17 cellular contexts compared by ENCODE assay signal in the genomic region with DNA sequence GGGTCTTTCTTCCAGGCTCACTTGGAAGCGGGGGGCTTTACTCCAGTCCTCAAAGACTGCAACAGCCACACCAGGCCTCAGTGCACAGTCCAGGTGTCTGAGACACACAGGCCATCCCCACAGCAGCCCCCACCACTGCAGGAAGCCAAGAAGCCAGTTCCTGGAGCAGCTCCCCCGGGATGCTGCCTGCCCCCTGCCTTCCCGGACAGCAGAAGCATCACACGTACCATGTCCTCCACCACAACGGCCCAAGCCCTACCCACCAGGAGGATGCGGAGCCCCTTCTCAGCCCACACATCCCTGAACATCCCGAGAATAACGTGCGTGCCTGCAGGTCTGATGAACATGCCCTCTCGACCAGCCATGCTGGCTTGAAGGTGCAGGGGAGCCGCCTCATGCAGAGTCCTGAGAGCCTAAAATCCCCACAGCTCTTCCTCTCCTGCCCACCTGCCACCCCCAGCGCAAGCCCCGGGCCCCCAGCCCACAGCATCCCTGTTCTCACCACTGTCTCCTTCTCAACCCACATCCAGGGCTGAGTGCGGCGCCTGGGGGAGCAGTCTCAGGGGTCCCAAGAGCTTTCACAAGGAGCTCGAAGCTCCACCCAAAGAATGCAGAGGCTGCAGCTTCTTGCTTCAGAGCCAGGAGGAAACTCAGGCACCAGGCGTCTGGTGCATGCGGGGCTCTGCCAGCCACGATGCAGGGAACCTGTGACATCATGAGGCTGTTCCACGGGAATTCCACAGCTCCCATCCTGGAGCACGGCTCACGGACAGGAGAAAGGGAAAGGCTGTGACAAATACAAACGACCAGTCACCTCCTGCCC.
"Had no signal": no experiment of that assay in that cellular context is flagged by ENCODE, and none has a peak within 500 bp of the region (broad histone marks: within the 10 kb centered on the region; RNA-seq: fewer than 3 reads in every experiment).

No MANE protein-coding gene starts in this region.

- DNase-seq: activated CD4-positive, alpha-beta T cell treated with anti-CD3 and anti-CD28 coated beads, Interleukin-2, amount 10 ng/mL, durations not matched to agents 24 days and 14 days; activated CD4-positive, CD25-positive, alpha-beta regulatory T cell; activated CD8-positive, alpha-beta T cell treated with anti-CD3 and anti-CD28 coated beads for 36 hours; activated effector memory CD4-positive, alpha-beta T cell treated with anti-CD3 and anti-CD28 coated beads, Interleukin-2, amount 50 U/mL, for 16 hours; activated T-cell treated with anti-CD3 and anti-CD28 coated beads, Interleukin-2, amount 50 U/mL, for 72 hours; amniotic stem cell; dermis blood vessel endothelial cell; effector memory CD8-positive, alpha-beta T cell; esophagus squamous epithelium; immature natural killer cell; occipital lobe; SK-N-SH; stomach; testis had no signal

- H3K4me2 ChIP-seq: SK-N-SH had no signal

- H3K36me3 ChIP-seq: esophagus squamous epithelium, stomach had no signal

- H3K27me3 ChIP-seq: testis had no signal

- H3K27me3 Mint-ChIP-seq: activated CD4-positive, alpha-beta T cell treated with anti-CD3 and anti-CD28 coated beads, Interleukin-2, amount 10 ng/mL, durations not matched to agents 24 days and 14 days; activated CD8-positive, alpha-beta T cell treated with anti-CD3 and anti-CD28 coated beads for 36 hours; activated naive CD8-positive, alpha-beta T cell; effector memory CD8-positive, alpha-beta T cell had no signal

- H3K27ac ChIP-seq: esophagus squamous epithelium, stomach, testis had no signal

- H3K4me3 Mint-ChIP-seq: activated CD4-positive, alpha-beta T cell treated with anti-CD3 and anti-CD28 coated beads, Interleukin-2, amount 10 ng/mL, durations not matched to agents 24 days and 14 days; activated CD8-positive, alpha-beta T cell treated with anti-CD3 and anti-CD28 coated beads for 36 hours; activated naive CD8-positive, alpha-beta T cell; activated T-cell treated with anti-CD3 and anti-CD28 coated beads, Interleukin-2, amount 50 U/mL, for 72 hours; effector memory CD8-positive, alpha-beta T cell; nephron; type B pancreatic cell had no signal

- H3K4me3 ChIP-seq: esophagus squamous epithelium, stomach, testis had no signal

- H3K9me3 Mint-ChIP-seq: activated T-cell treated with anti-CD3 and anti-CD28 coated beads, Interleukin-2, amount 50 U/mL, for 72 hours; effector memory CD8-positive, alpha-beta T cell; immature natural killer cell had no signal

- H3K4me1 ChIP-seq: esophagus squamous epithelium, stomach, testis had no signal

- H3K27ac Mint-ChIP-seq: activated CD4-positive, alpha-beta T cell treated with anti-CD3 and anti-CD28 coated beads, Interleukin-2, amount 10 ng/mL, durations not matched to agents 24 days and 14 days; activated CD8-positive, alpha-beta T cell treated with anti-CD3 and anti-CD28 coated beads for 36 hours; activated naive CD8-positive, alpha-beta T cell; activated T-cell treated with anti-CD3 and anti-CD28 coated beads, Interleukin-2, amount 50 U/mL, for 72 hours; effector memory CD8-positive, alpha-beta T cell; immature natural killer cell; nephron; type B pancreatic cell had no signal

- H3K9me3 ChIP-seq: SK-N-SH, testis had no signal

- H3K4me1 Mint-ChIP-seq: activated CD4-positive, alpha-beta T cell treated with anti-CD3 and anti-CD28 coated beads, Interleukin-2, amount 10 ng/mL, durations not matched to agents 24 days and 14 days; nephron had no signal

- H3K36me3 Mint-ChIP-seq: type B pancreatic cell had no signal

- H3K9ac ChIP-seq: SK-N-SH had no signal
